In the genomic region with DNA sequence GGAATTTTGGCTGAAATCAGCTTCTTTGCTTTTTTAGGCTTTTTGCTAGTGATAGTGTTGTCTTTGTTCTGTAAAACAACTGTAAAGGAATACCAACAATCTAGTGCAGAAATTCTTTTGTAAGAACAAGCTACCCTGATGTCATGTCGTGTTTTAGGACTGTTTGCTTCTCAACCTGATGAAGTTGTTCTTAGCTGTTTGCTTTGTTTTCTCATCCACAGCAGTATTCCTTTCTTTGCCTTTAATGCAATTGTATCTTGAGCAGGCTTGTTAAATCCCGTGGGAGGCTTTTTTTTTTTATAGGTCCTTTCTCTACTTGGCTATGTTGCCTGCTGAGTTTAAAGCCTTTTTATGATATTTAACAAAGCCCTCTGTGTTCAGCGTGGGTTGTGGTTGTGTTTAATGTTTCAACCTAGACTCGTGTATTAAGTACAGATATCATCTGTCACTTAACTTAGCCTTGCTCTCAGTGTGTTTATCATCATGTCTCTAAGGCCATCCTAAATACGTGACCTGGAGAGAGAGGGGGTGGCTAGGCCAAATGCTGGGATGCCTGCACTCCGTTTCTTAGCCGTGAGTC, we compare ENCODE assay signal across 1 cellular context.
TF ChIP-seq lines count a peak whose summit lies in the region.

No MANE protein-coding gene starts in this region.

TF ChIP-seq in GM12878, 131 proteins besides CTCF, POLR2A, EP300 and RAD21:
- TF ChIP-seq ZNF384 (IDR thresholded peaks at IDR 0.05; ENCODE audit: borderline replicate concordance, low read depth, low read length): peak; percentile 45; the same call in 1 of the 2 replicates
- TF ChIP-seq NR2C2 (IDR thresholded peaks at IDR 0.05; ENCODE audit: borderline replicate concordance, control insufficient read depth, insufficient read length, low read depth): no peak
